In the genomic region with DNA sequence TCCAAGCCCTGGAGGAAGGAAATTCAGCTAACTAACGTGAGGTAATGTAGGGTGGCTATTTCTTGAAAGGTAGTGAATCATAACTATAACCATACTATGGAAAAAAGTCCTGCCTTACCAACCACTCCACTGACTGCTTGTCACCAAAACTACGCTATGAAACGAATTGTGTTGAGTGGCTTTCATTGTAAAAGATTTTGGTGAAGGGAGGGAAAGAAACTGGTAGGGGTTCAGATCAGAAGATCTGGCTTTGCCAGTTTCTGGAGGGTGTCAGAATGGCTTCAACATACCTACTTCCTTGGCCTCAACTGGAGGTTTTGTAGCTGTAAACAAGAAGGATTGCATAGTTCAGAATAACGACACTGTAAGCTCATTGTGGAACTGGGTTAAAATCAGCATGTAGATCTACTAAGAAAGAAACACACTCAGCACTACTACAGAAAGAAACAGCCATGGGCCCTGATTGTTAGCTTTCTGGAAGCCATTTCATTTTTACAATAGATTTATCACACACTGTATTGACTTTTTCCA, we compare ENCODE assay signal across 21 cellular contexts. TPM values are rescaled to one million over a fixed set of nuclear protein-coding genes. Genes with fewer than 3 reads are reported as not detected.
DNase-seq lines count a peak whose midpoint lies in the region; ATAC-seq, FAIRE-seq and TF ChIP-seq lines count a peak whose summit lies in the region.
"Had no signal": no experiment of that assay in that cellular context is flagged by ENCODE, and none has a peak within 500 bp of the region (broad histone marks: within the 10 kb centered on the region; RNA-seq: fewer than 3 reads in every experiment).

No MANE protein-coding gene starts in this region.

- no peaks in the 10 kb centered on the region for H3K9me3 Mint-ChIP-seq in activated naive CD4-positive, alpha-beta T cell treated with anti-CD3 and anti-CD28 coated beads, Interleukin-2, amount 50 U/mL, for 72 hours
- H3K9me3 Mint-ChIP-seq in immature natural killer cell (no peaks in the 10 kb centered on the region), osteocyte (ENCODE audit: unreplicated experiment) (no peaks in the 10 kb centered on the region)

- H3K4me3 Mint-ChIP-seq in T-helper 17 cell (peak overlapping the region; percentile 33), immature natural killer cell (peak overlapping the region in 4 of 5 donors; percentile 85 to 98 (median 94)), osteocyte (ENCODE audit: unreplicated experiment) (no peak overlapping the region)

- no peak for TF ChIP-seq CTCF in osteocyte (IDR thresholded peaks at IDR 0.05)

- FAIRE-seq in GM19239 (lab: Jason Lieb, UNC): no peak
- FAIRE-seq: astrocyte, urothelium cell line had no signal

- no peaks in the 10 kb centered on the region for H3K9me3 ChIP-seq in T-helper 17 cell (ENCODE audit: control insufficient read depth, low read length, poor library complexity, severe bottlenecking)
- H3K9me3 ChIP-seq: neutrophil, SJSA1 had no signal

- DNase-seq in activated naive CD4-positive, alpha-beta T cell treated with anti-CD3 and anti-CD28 coated beads, Interleukin-2, amount 50 U/mL, for 72 hours (ENCODE audit: low spot score in 2 of 2): no peak
- no peak for DNase-seq in activated naive CD4-positive, alpha-beta T cell treated with anti-CD3 and anti-CD28 coated beads, Interleukin-2, amount 50 U/mL, for 16 hours
- DNase-seq in T-helper 17 cell: no peak
- DNase-seq in immature natural killer cell: no peak
- no peak for DNase-seq in GM19239 (ENCODE audit: insufficient read length, low spot score)
- no peak for DNase-seq in osteocyte (ENCODE audit: extremely low spot score, unreplicated experiment)
- no peak for DNase-seq in effector CD4-positive, alpha-beta T cell
- DNase-seq: activated CD4-positive, alpha-beta T cell treated with anti-CD3 and anti-CD28 coated beads for 4 hours; COR-L47; hippocampal formation; NCI-H2081 treated with DMSO at 0.1 percent for 48 hours; NCI-H524; PC-3; retina; stimulated activated CD4-positive, alpha-beta T cell treated with anti-CD3 and anti-CD28 coated beads, Interleukin-15, amount 100 ng/mL, for 24 hours; T1000 had no signal

- peak overlapping the region in 1 of 2 donors; percentile 91 for H3K27ac Mint-ChIP-seq in activated naive CD4-positive, alpha-beta T cell treated with anti-CD3 and anti-CD28 coated beads, Interleukin-2, amount 50 U/mL, for 72 hours
- peak overlapping the region; percentile 96 for H3K27ac Mint-ChIP-seq in T-helper 17 cell
- H3K27ac Mint-ChIP-seq in immature natural killer cell: peak overlapping the region; percentile 90 to 99 (median 94)
- H3K27ac Mint-ChIP-seq in osteocyte (ENCODE audit: unreplicated experiment): no peak overlapping the region

- peaks cover 15 to 24% of the 10 kb centered on the region in 2 donors for H3K36me3 Mint-ChIP-seq in activated naive CD4-positive, alpha-beta T cell treated with anti-CD3 and anti-CD28 coated beads, Interleukin-2, amount 50 U/mL, for 72 hours
- H3K36me3 Mint-ChIP-seq in T-helper 17 cell (ENCODE audit: low read depth) (peaks cover 9% of the 10 kb centered on the region), immature natural killer cell (peaks cover 0 to 6% (median 0%) of the 10 kb centered on the region in 3 donors), osteocyte (ENCODE audit: unreplicated experiment) (no peaks in the 10 kb centered on the region)

- H3K4me1 Mint-ChIP-seq in T-helper 17 cell (peaks cover 37% of the 10 kb centered on the region), immature natural killer cell (peaks cover 36 to 49% of the 10 kb centered on the region in 2 donors), osteocyte (ENCODE audit: unreplicated experiment) (peaks cover 25% of the 10 kb centered on the region)

- peak; percentile 12 to 19 for ATAC-seq in activated naive CD4-positive, alpha-beta T cell treated with anti-CD3 and anti-CD28 coated beads, Interleukin-2, amount 50 U/mL, for 72 hours
- no peak for ATAC-seq in T-helper 17 cell
- no peak for ATAC-seq in HG03457 (IDR thresholded peaks at IDR 0.05; ENCODE audit: unreplicated experiment)
- ATAC-seq: PC-3 had no signal

- no peaks in the 10 kb centered on the region for H3K27me3 Mint-ChIP-seq in T-helper 17 cell
- H3K27me3 Mint-ChIP-seq in immature natural killer cell (ENCODE audit: low read depth in 3 of 3): peaks cover 6 to 19% (median 16%) of the 10 kb centered on the region in 3 donors
- H3K27me3 Mint-ChIP-seq in osteocyte (ENCODE audit: unreplicated experiment): peaks cover 7% of the 10 kb centered on the region

RNA-seq across cellular contexts. Expression of gene ITGA4, which starts 2.1 kb away (rescaled TPM):
- total RNA-seq in activated naive CD4-positive, alpha-beta T cell treated with anti-CD3 and anti-CD28 coated beads, Interleukin-2, amount 50 U/mL, for 72 hours: 10 to 100 TPM; 27.2 to 62.3 TPM
- 100 to 1,000 TPM; 227 to 237 TPM for total RNA-seq in T-helper 17 cell
- 100 to 1,000 TPM; 102 to 132 (median 117) TPM for polyA plus RNA-seq in immature natural killer cell
- total RNA-seq in osteocyte: 5.7 and 6.5 TPM in 2 replicates

Comparison
In these comparisons a context has a peak if more than half of its experiments do, and no peak if none do; other contexts are left out.
1. ATAC-seq: peak in activated naive CD4-positive, alpha-beta T cell treated with anti-CD3 and anti-CD28 coated beads, Interleukin-2, amount 50 U/mL, for 72 hours (2 of 2); none in T-helper 17 cell (single experiment) and HG03457 (single experiment).